11 cellular contexts compared by ENCODE assay signal in genomic region chr12:98224584-98225221, GRCh38.
DNase-seq lines count a peak whose midpoint lies in the region; ATAC-seq lines count a peak whose summit lies in the region.
"Had no signal": no experiment of that assay in that cellular context is flagged by ENCODE, and none has a peak within 500 bp of the region (broad histone marks: within the 10 kb centered on the region; RNA-seq: fewer than 3 reads in every experiment).

No MANE protein-coding gene starts in this region.

- ATAC-seq in GM19324 (IDR thresholded peaks at IDR 0.05; ENCODE audit: low FRiP score, unreplicated experiment) (peak; percentile 86), HG02610 (IDR thresholded peaks at IDR 0.05; ENCODE audit: unreplicated experiment) (peak; percentile 58), HG03432 (IDR thresholded peaks at IDR 0.05; ENCODE audit: unreplicated experiment) (peak; percentile 90)

- no peak for DNase-seq in HUDEP-2 (lab: John Stamatoyannopoulos, UW; ENCODE audit: unreplicated experiment in 76 of 76)
- DNase-seq in GM03348 (ENCODE audit: low spot score), result no peak
- DNase-seq in DMS 273 (lab: John Stamatoyannopoulos, UW; ENCODE audit: unreplicated experiment), result no peak
- DNase-seq in activated CD4-positive, alpha-beta T cell treated with anti-CD3 and anti-CD28 coated beads, Interleukin-2, amount 50 U/mL, for 48 hours, result no peak
- DNase-seq: activated CD4-positive, CD25-positive, alpha-beta regulatory T cell treated with anti-CD3 and anti-CD28 coated beads, Interleukin-2, amount 50 U/mL, for 72 hours; foreskin melanocyte; NCI-H2107; Right ventricle myocardium superior had no signal
